Comparison of ENCODE assay signal across 20 cellular contexts in the genomic region with DNA sequence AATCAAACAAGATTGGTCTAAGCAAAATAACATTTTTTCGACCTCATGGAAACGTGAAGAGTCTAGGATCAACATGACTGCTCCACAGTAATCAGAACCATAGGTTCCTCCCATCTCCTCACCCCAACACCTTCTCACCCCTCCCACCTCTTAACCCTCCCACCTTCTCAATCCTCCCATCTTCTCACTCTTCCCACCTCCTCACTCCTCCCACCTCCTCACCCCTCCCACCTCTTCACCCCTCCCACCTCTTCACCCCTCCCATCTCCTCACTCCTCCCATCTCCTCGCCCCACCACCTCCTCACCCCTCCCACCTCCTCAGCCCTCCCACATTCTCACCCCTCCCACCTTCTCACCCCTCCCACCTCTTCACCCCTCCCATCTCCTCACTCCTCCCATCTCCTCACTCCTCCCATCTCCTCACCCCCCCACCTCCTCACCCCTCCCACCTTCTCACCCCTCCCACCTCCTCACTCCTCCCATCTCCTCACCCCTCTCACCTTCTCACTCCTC.
A peak's percentile ranks its signal among the peaks of the same experiment; 100 is the strongest.
DNase-seq lines count a peak whose midpoint lies in the region; ATAC-seq, FAIRE-seq and TF ChIP-seq lines count a peak whose summit lies in the region.
"Had no signal": no experiment of that assay in that cellular context is flagged by ENCODE, and none has a peak within 500 bp of the region (broad histone marks: within the 10 kb centered on the region; RNA-seq: fewer than 3 reads in every experiment).

No MANE protein-coding gene starts in this region.

- H3K27ac ChIP-seq in Karpas-422 (ENCODE audit: low read length) (no peak overlapping the region), H1 (ENCODE audit: low read depth, low read length) (no peak overlapping the region)

- no peaks in the 10 kb centered on the region for H3K27me3 ChIP-seq in H7 (ENCODE audit: control insufficient read depth, insufficient read depth, low read length)
- H3K27me3 ChIP-seq in Karpas-422 (ENCODE audit: low read length) = no peaks in the 10 kb centered on the region
- no peaks in the 10 kb centered on the region for H3K27me3 ChIP-seq in H1 (replicated peaks in 1 of 4; ENCODE audit: control insufficient read depth in 3 of 4, extremely low read depth in 1 of 4, insufficient read depth in 3 of 4, low read length in 3 of 4)
- H3K27me3 ChIP-seq: BE2C had no signal

- no peak for ATAC-seq in GM21381 (IDR thresholded peaks at IDR 0.05; ENCODE audit: unreplicated experiment)
- ATAC-seq: HCT116 had no signal

- H4K91ac ChIP-seq in H1 (replicated peaks; ENCODE audit: insufficient read length, low read length) = no peak overlapping the region

- no peak overlapping the region for H2BK5ac ChIP-seq in H1 (ENCODE audit: low read depth, low read length)

- H3K4me2 ChIP-seq in Karpas-422 (ENCODE audit: low read depth, low read length, poor library complexity, severe bottlenecking) (no peak overlapping the region), H1 (ENCODE audit: insufficient read depth in 1 of 2, low read depth in 2 of 2, low read length in 2 of 2) (no peak overlapping the region)

- no peak overlapping the region for H2BK120ac ChIP-seq in H1 (replicated peaks; ENCODE audit: low read depth, low read length)

- no peak overlapping the region for H2BK12ac ChIP-seq in H1 (ENCODE audit: low read depth, low read length)

- no peak for TF ChIP-seq EP300 in H1 (IDR thresholded peaks at IDR 0.05; ENCODE audit: borderline replicate concordance in 1 of 2, low read depth in 2 of 2, low read length in 2 of 2)

- CTCF ChIA-PET in H1 (lab: Charles Lee; ENCODE audit: partially characterized antibody) = no interaction called here

- no peaks in the 10 kb centered on the region for H3K79me2 ChIP-seq in Karpas-422 (ENCODE audit: low read length)
- no peaks in the 10 kb centered on the region for H3K79me2 ChIP-seq in H1 (ENCODE audit: control insufficient read depth in 1 of 2, insufficient read depth in 2 of 2, low read length in 2 of 2)

- POLR2A ChIA-PET in H1 (lab: Charles Lee; ENCODE audit: partially characterized antibody) = no interaction called here

- no peak overlapping the region for H2BK20ac ChIP-seq in H1 (ENCODE audit: low read length)

- FAIRE-seq in H1 (lab: Jason Lieb, UNC) = no peak
- FAIRE-seq: A204.1, D721Med, G401.6, GM12891, GM19239, HTR-8/SVneo had no signal

- DNase-seq in H7 (peak; percentile 24), Karpas-422 (peak; percentile 40), H1 (ENCODE audit: low read depth in 1 of 2, low spot score in 2 of 2) (no peak), amygdala (lab: John Stamatoyannopoulos, UW) (no peak), NCI-H1930 (lab: John Stamatoyannopoulos, UW) (no peak)
- DNase-seq: ACHN; BE2C; C1 segment of cervical spinal cord; CD4-positive, CD25-positive, alpha-beta regulatory T cell; CD8-positive, alpha-beta memory T cell; COR-L47; KBM-7 had no signal

- no peak overlapping the region for H4K5ac ChIP-seq in H1 (ENCODE audit: insufficient read length, low read depth, low read length)

- no peaks in the 10 kb centered on the region for H3K23me2 ChIP-seq in H1 (ENCODE audit: low read depth, low read length)

- no peaks in the 10 kb centered on the region for H3K79me1 ChIP-seq in H1 (ENCODE audit: low read depth, low read length)

- no peak overlapping the region for H3K23ac ChIP-seq in H1 (ENCODE audit: insufficient read length)

- H2AFZ ChIP-seq in Karpas-422 (ENCODE audit: low read length) (no peak overlapping the region), H1 (ENCODE audit: low read length) (no peak overlapping the region)

- no peak overlapping the region for H3K4ac ChIP-seq in H1 (replicated peaks; ENCODE audit: insufficient read length, low read depth, low read length)

- no peak overlapping the region for H2AK5ac ChIP-seq in H1 (ENCODE audit: low read depth, low read length)

- no peak for TF ChIP-seq CTCF in H1 (IDR thresholded peaks at IDR 0.05; ENCODE audit: control extremely low read depth in 1 of 3, insufficient read depth in 1 of 3, low read depth in 1 of 3, low read length in 3 of 3)

- no peak overlapping the region for H3K9ac ChIP-seq in Karpas-422 (ENCODE audit: low read length)
- H3K9ac ChIP-seq in H1 (replicated peaks in 1 of 4; ENCODE audit: extremely low read depth in 1 of 4, low read depth in 3 of 4, low read length in 3 of 4) = no peak overlapping the region

- TF ChIP-seq RAD21 in H1 (IDR thresholded peaks at IDR 0.05 in 1 of 2, conservative IDR thresholded peaks at IDR 0.05 in 1 of 2; ENCODE audit: low read depth in 2 of 2, low read length in 2 of 2) = no peak

- H3K4me3 ChIP-seq in H7 (ENCODE audit: insufficient read depth, low read depth, low read length) (no peak overlapping the region), Karpas-422 (ENCODE audit: low read length) (no peak overlapping the region), H1 (ENCODE audit: extremely low read depth in 1 of 4, insufficient read depth in 2 of 4, low read depth in 3 of 4, low read length in 4 of 4) (no peak overlapping the region)

- no peak overlapping the region for H4K8ac ChIP-seq in H1 (ENCODE audit: extremely low read depth, insufficient read depth, low read length)

- H4K20me1 ChIP-seq in Karpas-422 (ENCODE audit: insufficient read depth, low read depth, low read length) (no peaks in the 10 kb centered on the region), H1 (replicated peaks in 1 of 2; ENCODE audit: control insufficient read depth in 1 of 2, insufficient read depth in 2 of 2, low read length in 2 of 2) (no peaks in the 10 kb centered on the region)

- peaks cover 12% of the 10 kb centered on the region for H3K9me3 ChIP-seq in Karpas-422 (ENCODE audit: low read length)
- H3K9me3 ChIP-seq in H1 (ENCODE audit: insufficient read depth in 2 of 2, low read depth in 1 of 2, low read length in 1 of 2) = peaks cover 3 to 7% of the 10 kb centered on the region in 2 experiments; a peak in 3 of 4 replicates
- H3K9me3 ChIP-seq: BE2C had no signal

- H2BK15ac ChIP-seq in H1 (ENCODE audit: low read length) = no peak overlapping the region

- TF ChIP-seq POLR2A in H1 (IDR thresholded peaks at IDR 0.05; ENCODE audit: control extremely low read depth in 1 of 2, low read depth in 2 of 2, low read length in 2 of 2) = no peak

- H3K9me2 ChIP-seq in Karpas-422 (replicated peaks; ENCODE audit: insufficient read depth, low read length) = no peaks in the 10 kb centered on the region

- no peak overlapping the region for H3K14ac ChIP-seq in H1 (ENCODE audit: insufficient read length)

- H3K18ac ChIP-seq in H1 (ENCODE audit: extremely low read depth, low read length) = no peak overlapping the region

- H3K4me1 ChIP-seq in Karpas-422 (ENCODE audit: low read length) (no peaks in the 10 kb centered on the region), H1 (replicated peaks in 1 of 4; ENCODE audit: control insufficient read depth in 3 of 4, insufficient read depth in 4 of 4, low read length in 3 of 4) (no peaks in the 10 kb centered on the region)
- H3K4me1 ChIP-seq: BE2C had no signal

- WGBS in H1 (ENCODE audit: extremely low coverage in 1 of 2, insufficient coverage in 1 of 2, insufficient read length in 1 of 2, insufficient replicate concordance in 2 of 2, low coverage in 1 of 2, low lambda C conversion rate in 2 of 2, missing lambda C conversion rate in 1 of 2), 2 experiments = 93% methylated on average over 2 of the region's 3 CpGs; no CpG with 5 or more reads in 1 of the 2 experiments

- H3K56ac ChIP-seq in H1 (replicated peaks; ENCODE audit: insufficient read length, low read depth, low read length) = peak overlapping the region; percentile 8

- H3K36me3 ChIP-seq in H7 (replicated peaks; ENCODE audit: control insufficient read depth, insufficient read depth, low read length) = no peaks in the 10 kb centered on the region
- no peaks in the 10 kb centered on the region for H3K36me3 ChIP-seq in Karpas-422 (ENCODE audit: insufficient read depth, low read length)
- no peaks in the 10 kb centered on the region for H3K36me3 ChIP-seq in H1 (ENCODE audit: control insufficient read depth in 2 of 4, insufficient read depth in 4 of 4, low read length in 3 of 4)
- H3K36me3 ChIP-seq: BE2C had no signal

TF ChIP-seq in H1, 55 proteins besides CTCF, POLR2A, EP300 and RAD21 (continues in another document):
- TF ChIP-seq NANOG (IDR thresholded peaks at IDR 0.05; ENCODE audit: insufficient read depth, low read depth, low read length, poor library complexity, severe bottlenecking) = no peak

Comparison
In these comparisons a context has a peak if more than half of its experiments do, and no peak if none do; other contexts are left out.
1. DNase-seq: peak in H7 (single experiment) and Karpas-422 (single experiment); none in H1 (0 of 2), amygdala (0 of 56) and NCI-H1930 (0 of 2).